1 cellular context compared by ENCODE assay signal in genomic region chr14:54174437-54174836, GRCh38.
TF ChIP-seq lines count a peak whose summit lies in the region.

No MANE protein-coding gene starts in this region.

TF ChIP-seq in endothelial cell of umbilical vein, 7 proteins besides CTCF, POLR2A, EP300 and RAD21:
- TF ChIP-seq JUN (IDR thresholded peaks at IDR 0.05; ENCODE audit: borderline replicate concordance, insufficient read depth, insufficient read length, low read depth): no peak
